17 cellular contexts compared by ENCODE assay signal in genomic region chr5:120769291-120769872, GRCh38.
DNase-seq lines count a peak whose midpoint lies in the region; TF ChIP-seq lines count a peak whose summit lies in the region.
"Had no signal": no experiment of that assay in that cellular context is flagged by ENCODE, and none has a peak within 500 bp of the region (broad histone marks: within the 10 kb centered on the region; RNA-seq: fewer than 3 reads in every experiment).

No MANE protein-coding gene starts in this region.

- intact Hi-C loops in esophagus muscularis mucosa (cut with DNase I): no loop called here
- intact Hi-C loops in prostate gland (cut with DNase I): no loop called here

- DNase-seq in GM04503 (ENCODE audit: low read depth) (peak; percentile 75), MV-4-11 (lab: John Stamatoyannopoulos, UW) (peak; percentile 86), choroid plexus epithelial cell (ENCODE audit: low read depth) (peak; percentile 23), skeletal muscle cell (ENCODE audit: low read depth) (peak; percentile 31), esophagus muscularis mucosa (ENCODE audit: extremely low spot score) (no peak), prostate gland (ENCODE audit: low spot score) (no peak)
- no peak for DNase-seq in activated CD4-positive, alpha-beta T cell treated with anti-CD3 and anti-CD28 coated beads for 48 hours
- DNase-seq: activated CD4-positive, alpha-beta T cell treated with anti-CD3 and anti-CD28 coated beads, Interleukin-2, amount 50 U/mL, for 1 hour; cerebellar nuclear complex; effector CD4-positive, alpha-beta T cell; left colon; mesendoderm; NCI-H2171 treated with DMSO at 0.1 percent for 48 hours; NCI-H526; stimulated activated CD4-positive, alpha-beta T cell treated with anti-CD3 and anti-CD28 coated beads, Interleukin-12 subunit alpha, Interleukin-12 subunit beta, amount 100 ng/mL, for 4 hours; stimulated activated CD4-positive, alpha-beta T cell treated with anti-CD3 and anti-CD28 coated beads, Interleukin-4, amount 100 ng/mL, for 4 hours; tibial artery had no signal

- no peaks in the 10 kb centered on the region for H3K9me3 ChIP-seq in esophagus muscularis mucosa
- no peaks in the 10 kb centered on the region for H3K9me3 ChIP-seq in prostate gland
- H3K9me3 ChIP-seq: tibial artery had no signal

- no peak for TF ChIP-seq POLR2A in esophagus muscularis mucosa (IDR thresholded peaks at IDR 0.05; ENCODE audit: low read depth)
- no peak for TF ChIP-seq POLR2A in prostate gland (IDR thresholded peaks at IDR 0.05)

- WGBS in esophagus muscularis mucosa: 82% methylated on average over 3 of the region's 3 CpGs
- WGBS in prostate gland: 87% methylated on average over 3 of the region's 3 CpGs

- H3K27ac ChIP-seq in esophagus muscularis mucosa (replicated peaks in 1 of 4) (no peak overlapping the region), prostate gland (no peak overlapping the region)
- H3K27ac ChIP-seq: tibial artery had no signal

- no peak for TF ChIP-seq EP300 in esophagus muscularis mucosa (IDR thresholded peaks at IDR 0.05)

- H3K36me3 ChIP-seq in esophagus muscularis mucosa (no peaks in the 10 kb centered on the region), prostate gland (no peaks in the 10 kb centered on the region)
- H3K36me3 ChIP-seq: tibial artery had no signal

- H3K4me3 ChIP-seq in choroid plexus epithelial cell (ENCODE audit: low read depth, low read length) (no peak overlapping the region), skeletal muscle cell (ENCODE audit: low read depth, low read length) (no peak overlapping the region), esophagus muscularis mucosa (no peak overlapping the region), prostate gland (no peak overlapping the region)
- H3K4me3 ChIP-seq: tibial artery had no signal

- H3K27me3 ChIP-seq in esophagus muscularis mucosa (no peaks in the 10 kb centered on the region), prostate gland (replicated peaks; ENCODE audit: insufficient read depth) (no peaks in the 10 kb centered on the region)
- H3K27me3 ChIP-seq: tibial artery had no signal

- H3K4me1 ChIP-seq in esophagus muscularis mucosa (no peaks in the 10 kb centered on the region), prostate gland (replicated peaks) (no peaks in the 10 kb centered on the region)

- no peak for TF ChIP-seq CTCF in choroid plexus epithelial cell (conservative IDR thresholded peaks at IDR 0.05; ENCODE audit: low read depth, low read length)
- TF ChIP-seq CTCF in esophagus muscularis mucosa (IDR thresholded peaks at IDR 0.05): no peak
- TF ChIP-seq CTCF in prostate gland (IDR thresholded peaks at IDR 0.05): no peak

Comparison
In these comparisons a context has a peak if more than half of its experiments do, and no peak if none do; other contexts are left out.
1. DNase-seq: peak in GM04503 (single experiment), MV-4-11 (single experiment), choroid plexus epithelial cell (single experiment) and skeletal muscle cell (single experiment); none in esophagus muscularis mucosa (single experiment), activated CD4-positive, alpha-beta T cell treated with anti-CD3 and anti-CD28 coated beads for 48 hours (single experiment) and prostate gland (single experiment).